In genomic region chr22:43247546-43248260, GRCh38 we compare ENCODE assay signal across 16 cellular contexts.
DNase-seq lines count a peak whose midpoint lies in the region; ATAC-seq and TF ChIP-seq lines count a peak whose summit lies in the region.
"Had no signal": no experiment of that assay in that cellular context is flagged by ENCODE, and none has a peak within 500 bp of the region (broad histone marks: within the 10 kb centered on the region; RNA-seq: fewer than 3 reads in every experiment).

No MANE protein-coding gene starts in this region.

- dilution Hi-C loops in IMR-90 (cut with HindIII; ENCODE audit: low sequenced_read_pairs, unreplicated experiment), result no loop called here

- peak overlapping the region; percentile 58 for H2AFZ ChIP-seq in IMR-90 (replicated peaks; ENCODE audit: low read length, poor library complexity)
- H2AFZ ChIP-seq: GM23248 had no signal

- no peaks in the 10 kb centered on the region for H3K9me3 ChIP-seq in BLaER1 treated with 17β-estradiol and CSF1 and Interleukin-3, amounts not matched to agents 10 nM and 100 nM (replicated peaks in 1 of 11)
- H3K9me3 ChIP-seq in IMR-90 (ENCODE audit: control insufficient read depth, insufficient read depth, low read length), result no peaks in the 10 kb centered on the region
- H3K9me3 ChIP-seq: BE2C had no signal

- in situ Hi-C loops in IMR-90 (cut with MboI; ENCODE audit: low sequenced_read_pairs), result no loop called here

- no peaks in the 10 kb centered on the region for H3K27me3 ChIP-seq in BLaER1 treated with 17β-estradiol and CSF1 and Interleukin-3, amounts not matched to agents 10 nM and 100 nM
- peaks cover 34% of the 10 kb centered on the region for H3K27me3 ChIP-seq in IMR-90 (ENCODE audit: control insufficient read depth, insufficient read depth, low read length)
- H3K27me3 ChIP-seq: BE2C had no signal

- H4K91ac ChIP-seq in IMR-90 (ENCODE audit: insufficient read depth, low read depth, low read length), result no peak overlapping the region

- BruUV-seq in IMR-90 (replicated peaks; lab: Mats Ljungman, UMichigan), result no TSS peak

- peaks cover 0 to 24% (median 0%) of the 10 kb centered on the region in 11 experiments; a peak in 2 of 22 replicates for H4K20me1 ChIP-seq in BLaER1 treated with 17β-estradiol and CSF1 and Interleukin-3, amounts not matched to agents 10 nM and 100 nM
- H4K20me1 ChIP-seq in IMR-90 (ENCODE audit: insufficient read depth, low read length), result no peaks in the 10 kb centered on the region

- H4K5ac ChIP-seq in IMR-90 (ENCODE audit: low read depth, low read length), result no peak overlapping the region

- H3K36me3 ChIP-seq in BLaER1 treated with 17β-estradiol and CSF1 and Interleukin-3, amounts not matched to agents 10 nM and 100 nM, result no peaks in the 10 kb centered on the region
- no peaks in the 10 kb centered on the region for H3K36me3 ChIP-seq in IMR-90 (ENCODE audit: control insufficient read depth, insufficient read depth, low read length)
- H3K36me3 ChIP-seq: BE2C had no signal

- H3K4me1 Mint-ChIP-seq in memory B cell, result no peaks in the 10 kb centered on the region
- H3K4me1 Mint-ChIP-seq in stimulated activated effector memory CD8-positive, alpha-beta T cell treated with anti-CD3 and anti-CD28 coated beads, Interleukin-12 subunit alpha, Interleukin-12 subunit beta, amount 100 ng/mL, for 72 hours, result no peaks in the 10 kb centered on the region
- no peaks in the 10 kb centered on the region for H3K4me1 Mint-ChIP-seq in activated T-cell treated with anti-CD3 and anti-CD28 coated beads, Interleukin-2, amount 50 U/mL, for 4 hours (ENCODE audit: low read depth)
- H3K4me1 Mint-ChIP-seq: CD14-positive monocyte; CD4-positive, alpha-beta memory T cell had no signal

- H2BK120ac ChIP-seq in IMR-90 (ENCODE audit: low read depth, low read length), result no peak overlapping the region

- H3K4me3 Mint-ChIP-seq in memory B cell, result no peak overlapping the region
- no peak overlapping the region for H3K4me3 Mint-ChIP-seq in stimulated activated effector memory CD8-positive, alpha-beta T cell treated with anti-CD3 and anti-CD28 coated beads, Interleukin-12 subunit alpha, Interleukin-12 subunit beta, amount 100 ng/mL, for 72 hours
- H3K4me3 Mint-ChIP-seq in activated T-cell treated with anti-CD3 and anti-CD28 coated beads, Interleukin-2, amount 50 U/mL, for 4 hours, result no peak overlapping the region
- H3K4me3 Mint-ChIP-seq: CD14-positive monocyte; CD4-positive, alpha-beta memory T cell had no signal

- TF ChIP-seq POLR2A in IMR-90 (IDR thresholded peaks at IDR 0.05; ENCODE audit: low read depth, low read length), result no peak

- H3K27ac Mint-ChIP-seq in memory B cell, result peak overlapping the region; percentile 33
- H3K27ac Mint-ChIP-seq in stimulated activated effector memory CD8-positive, alpha-beta T cell treated with anti-CD3 and anti-CD28 coated beads, Interleukin-12 subunit alpha, Interleukin-12 subunit beta, amount 100 ng/mL, for 72 hours, result peak overlapping the region; percentile 13
- H3K27ac Mint-ChIP-seq: CD14-positive monocyte; CD4-positive, alpha-beta memory T cell had no signal

- no peak overlapping the region for H4K8ac ChIP-seq in IMR-90 (ENCODE audit: low read depth in 2 of 2, low read length in 2 of 2)

- no peak overlapping the region for H3K18ac ChIP-seq in IMR-90 (ENCODE audit: low read depth, low read length)

- H3K4me3 ChIP-seq in BLaER1 treated with 17β-estradiol and CSF1 and Interleukin-3, amounts not matched to agents 10 nM and 100 nM, result no peak overlapping the region
- no peak overlapping the region for H3K4me3 ChIP-seq in IMR-90 (ENCODE audit: insufficient read depth, low read depth, low read length)
- H3K4me3 ChIP-seq: GM23248 had no signal

- ATAC-seq in IMR-90 (ENCODE audit: low read depth), result no peak
- no peak for ATAC-seq in memory B cell (ENCODE audit: low read depth)
- ATAC-seq in stimulated activated effector memory CD8-positive, alpha-beta T cell treated with anti-CD3 and anti-CD28 coated beads, Interleukin-12 subunit alpha, Interleukin-12 subunit beta, amount 100 ng/mL, for 72 hours, result no peak
- ATAC-seq in HG03159 (IDR thresholded peaks at IDR 0.05; ENCODE audit: unreplicated experiment), result no peak
- no peak for ATAC-seq in activated T-cell treated with anti-CD3 and anti-CD28 coated beads, Interleukin-2, amount 50 U/mL, for 4 hours
- ATAC-seq: HCT116 had no signal

- H3K27me3 Mint-ChIP-seq in memory B cell, result peaks cover 10% of the 10 kb centered on the region
- peaks cover 3% of the 10 kb centered on the region for H3K27me3 Mint-ChIP-seq in activated T-cell treated with anti-CD3 and anti-CD28 coated beads, Interleukin-2, amount 50 U/mL, for 4 hours (ENCODE audit: low read depth)

- no peak overlapping the region for H2AK9ac ChIP-seq in IMR-90 (replicated peaks; ENCODE audit: low read depth, low read length, poor library complexity)

- no peaks in the 10 kb centered on the region for H3K9me3 Mint-ChIP-seq in memory B cell
- no peaks in the 10 kb centered on the region for H3K9me3 Mint-ChIP-seq in stimulated activated effector memory CD8-positive, alpha-beta T cell treated with anti-CD3 and anti-CD28 coated beads, Interleukin-12 subunit alpha, Interleukin-12 subunit beta, amount 100 ng/mL, for 72 hours
- H3K9me3 Mint-ChIP-seq in activated T-cell treated with anti-CD3 and anti-CD28 coated beads, Interleukin-2, amount 50 U/mL, for 4 hours, result no peaks in the 10 kb centered on the region
- H3K9me3 Mint-ChIP-seq: CD14-positive monocyte; CD4-positive, alpha-beta memory T cell had no signal

- POLR2A ChIA-PET in IMR-90 (lab: Charles Lee; ENCODE audit: unreplicated experiment), result no interaction called here

- H2BK15ac ChIP-seq in IMR-90 (ENCODE audit: low read depth, low read length), result no peak overlapping the region

- no peak overlapping the region for H3K4ac ChIP-seq in IMR-90 (ENCODE audit: low read depth, low read length)

- H3K4me1 ChIP-seq in BLaER1 treated with 17β-estradiol and CSF1 and Interleukin-3, amounts not matched to agents 10 nM and 100 nM, result peaks cover 5 to 83% (median 65%) of the 10 kb centered on the region in 10 experiments; a peak in 19 of 20 replicates
- no peaks in the 10 kb centered on the region for H3K4me1 ChIP-seq in IMR-90 (ENCODE audit: control insufficient read depth, insufficient read depth, low read length)

- H3K27ac ChIP-seq in BLaER1 treated with 17β-estradiol and CSF1 and Interleukin-3, amounts not matched to agents 10 nM and 100 nM, result peak overlapping the region in 4 of 11 experiments; percentile 7 to 54 (median 14); a peak in 5 of 22 replicates
- H3K27ac ChIP-seq in IMR-90 (ENCODE audit: insufficient read depth, low read length), result no peak overlapping the region
- H3K27ac ChIP-seq: GM23248 had no signal

- no peak overlapping the region for H3K23ac ChIP-seq in IMR-90 (ENCODE audit: low read depth, low read length)

- intact Hi-C loops in IMR-90 (cut with micrococcal nuclease), result no loop called here

- H3K9me1 ChIP-seq in IMR-90 (ENCODE audit: insufficient read depth, low read length), result no peaks in the 10 kb centered on the region

- no peak overlapping the region for H2AK5ac ChIP-seq in IMR-90 (ENCODE audit: low read depth, low read length)

- H3K36me3 Mint-ChIP-seq in memory B cell, result no peaks in the 10 kb centered on the region
- no peaks in the 10 kb centered on the region for H3K36me3 Mint-ChIP-seq in stimulated activated effector memory CD8-positive, alpha-beta T cell treated with anti-CD3 and anti-CD28 coated beads, Interleukin-12 subunit alpha, Interleukin-12 subunit beta, amount 100 ng/mL, for 72 hours
- H3K36me3 Mint-ChIP-seq in activated T-cell treated with anti-CD3 and anti-CD28 coated beads, Interleukin-2, amount 50 U/mL, for 4 hours (ENCODE audit: insufficient read depth), result no peaks in the 10 kb centered on the region
- H3K36me3 Mint-ChIP-seq: CD14-positive monocyte; CD4-positive, alpha-beta memory T cell had no signal

- DNase-seq in IMR-90 (no peak), memory B cell (ENCODE audit: low spot score in 2 of 2) (no peak), hippocampal formation (lab: John Stamatoyannopoulos, UW) (no peak)
- no peak for DNase-seq in stimulated activated effector memory CD8-positive, alpha-beta T cell treated with anti-CD3 and anti-CD28 coated beads, Interleukin-12 subunit alpha, Interleukin-12 subunit beta, amount 100 ng/mL, for 72 hours (ENCODE audit: low spot score in 2 of 2)
- no peak for DNase-seq in activated T-cell treated with anti-CD3 and anti-CD28 coated beads, Interleukin-2, amount 50 U/mL, for 4 hours
- DNase-seq: ACHN; BE2C; CD4-positive, alpha-beta memory T cell; DMS153; DMS79; GDM1; GM23248 had no signal

- 16% methylated on average over 3 of the region's 10 CpGs; no CpG with 5 or more reads in 1 of the 2 experiments for WGBS in IMR-90 (ENCODE audit: extremely low coverage in 2 of 2, insufficient read length in 1 of 2), 2 experiments

- peak overlapping the region in 9 of 11 experiments; percentile 31 to 91 (median 73); a peak in 19 of 22 replicates for H3K4me2 ChIP-seq in BLaER1 treated with 17β-estradiol and CSF1 and Interleukin-3, amounts not matched to agents 10 nM and 100 nM
- no peak overlapping the region for H3K4me2 ChIP-seq in IMR-90 (ENCODE audit: low read depth, low read length)

- no peak overlapping the region for H2BK20ac ChIP-seq in IMR-90 (ENCODE audit: low read depth, low read length)

- TF ChIP-seq CTCF in IMR-90 (conservative IDR thresholded peaks at IDR 0.05; ENCODE audit: low read depth, low read length), result no peak

- H2BK5ac ChIP-seq in IMR-90 (ENCODE audit: low read depth, low read length, poor library complexity, severe bottlenecking), result no peak overlapping the region

- TF ChIP-seq RAD21 in IMR-90 (IDR thresholded peaks at IDR 0.05; ENCODE audit: low read length), result no peak

- CTCF ChIA-PET in IMR-90 (lab: Yijun Ruan, JAX), result no interaction called here

- H3K79me1 ChIP-seq in IMR-90 (ENCODE audit: low read depth in 1 of 2, low read length in 2 of 2), result no peaks in the 10 kb centered on the region

- H3K56ac ChIP-seq in IMR-90 (ENCODE audit: extremely low read depth, insufficient read depth, low read length), result no peak overlapping the region

- H3K14ac ChIP-seq in IMR-90 (replicated peaks; ENCODE audit: low read depth, low read length), result no peak overlapping the region

- H3K9ac ChIP-seq in BLaER1 treated with 17β-estradiol and CSF1 and Interleukin-3, amounts not matched to agents 10 nM and 100 nM, result peak overlapping the region in 2 of 11 experiments; percentile 1 to 33; a peak in 2 of 22 replicates
- H3K9ac ChIP-seq in IMR-90 (ENCODE audit: low read depth, low read length), result no peak overlapping the region
- H3K9ac ChIP-seq: GM23248 had no signal

TF ChIP-seq in IMR-90, 13 proteins besides CTCF, POLR2A, EP300 and RAD21 (continues in another document):
- no peak for TF ChIP-seq RCOR1 (IDR thresholded peaks at IDR 0.05; ENCODE audit: insufficient replicate concordance, low read length)
- TF ChIP-seq BHLHE40 (IDR thresholded peaks at IDR 0.05; ENCODE audit: low read depth, low read length), result no peak
- TF ChIP-seq USF2 (IDR thresholded peaks at IDR 0.05; ENCODE audit: low read depth, low read length), result no peak
